19 cellular contexts compared by ENCODE assay signal in the genomic region with DNA sequence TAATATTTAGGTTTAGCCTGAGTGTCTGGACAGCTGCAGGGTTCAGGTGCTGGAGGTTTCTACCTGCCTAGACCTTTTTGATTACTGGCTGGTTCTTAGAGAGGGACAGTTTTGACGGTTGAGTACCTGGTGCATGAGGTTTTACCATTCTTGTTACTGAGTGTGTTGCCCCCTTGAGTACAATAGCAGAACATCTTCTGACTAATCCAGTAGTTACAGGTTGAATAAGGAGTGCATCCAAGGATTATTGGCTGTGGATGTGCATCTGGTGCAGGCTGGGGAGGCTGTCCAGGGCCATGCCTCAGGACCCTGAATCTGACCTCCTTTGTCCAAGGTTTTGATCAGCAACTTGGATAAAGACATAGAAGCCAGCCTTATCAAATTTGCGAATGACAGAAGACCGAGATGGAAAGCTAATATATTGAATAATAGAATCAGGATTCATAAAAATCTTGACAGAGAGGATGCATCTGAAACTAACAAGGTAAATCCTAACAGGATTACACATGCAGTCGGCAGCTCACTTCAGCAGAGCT. TPM values are rescaled to one million over a fixed set of nuclear protein-coding genes. Genes with fewer than 3 reads are reported as not detected.
DNase-seq lines count a peak whose midpoint lies in the region; TF ChIP-seq lines count a peak whose summit lies in the region.
"Had no signal": no experiment of that assay in that cellular context is flagged by ENCODE, and none has a peak within 500 bp of the region (broad histone marks: within the 10 kb centered on the region; RNA-seq: fewer than 3 reads in every experiment).

No MANE protein-coding gene starts in this region.

- no peaks in the 10 kb centered on the region for H3K36me3 Mint-ChIP-seq in MCF 10A (ENCODE audit: insufficient read depth, unreplicated experiment)

- intact Hi-C loops in MCF 10A (cut with micrococcal nuclease) = no loop called here
- intact Hi-C loops in breast epithelium (cut with DNase I; ENCODE audit: low total_unique reads) = no loop called here
- intact Hi-C loops in head of caudate nucleus (cut with DNase I) = no loop called here

- no peaks in the 10 kb centered on the region for H3K9me3 ChIP-seq in breast epithelium

- TF ChIP-seq POLR2A in breast epithelium (IDR thresholded peaks at IDR 0.05) = no peak

- H3K27ac Mint-ChIP-seq in MCF 10A (ENCODE audit: low read depth, unreplicated experiment) = no peak overlapping the region
- H3K27ac Mint-ChIP-seq: activated T-helper 1 cell treated with anti-CD3 and anti-CD28 coated beads, Interleukin-12 subunit alpha, Interleukin-12 subunit beta, Interleukin-2, Interleukin-4 antibody, amounts not matched to agents 30 ng/mL and 10 ng/mL and 1 ng/mL, durations not matched to agents 14 hours and 24 hours and 36 hours had no signal

- H3K27me3 Mint-ChIP-seq in MCF 10A (ENCODE audit: insufficient read depth, unreplicated experiment) = no peaks in the 10 kb centered on the region

- no peak overlapping the region for H3K4me3 Mint-ChIP-seq in MCF 10A (ENCODE audit: unreplicated experiment)
- H3K4me3 Mint-ChIP-seq: activated T-helper 1 cell treated with anti-CD3 and anti-CD28 coated beads, Interleukin-12 subunit alpha, Interleukin-12 subunit beta, Interleukin-2, Interleukin-4 antibody, amounts not matched to agents 30 ng/mL and 10 ng/mL and 1 ng/mL, durations not matched to agents 14 hours and 24 hours and 36 hours had no signal

- POLR2A ChIA-PET in MCF 10A (lab: Yijun Ruan, JAX) = no interaction called here

- no peaks in the 10 kb centered on the region for H3K36me3 ChIP-seq in breast epithelium

- DNase-seq in MCF 10A (ENCODE audit: unreplicated experiment) = no peak
- no peak for DNase-seq in breast epithelium (ENCODE audit: low spot score in 2 of 2)
- peak; percentile 93 for DNase-seq in SK-N-DZ (ENCODE audit: low spot score)
- no peak for DNase-seq in fibroblast of mammary gland (ENCODE audit: low read depth)
- DNase-seq in nucleus accumbens (lab: John Stamatoyannopoulos, UW) = no peak
- DNase-seq in head of caudate nucleus = no peak
- DNase-seq in GM19240 (ENCODE audit: insufficient read length, low spot score) = no peak
- DNase-seq in T1000 (lab: John Stamatoyannopoulos, UW) = no peak
- DNase-seq: activated CD4-positive, alpha-beta T cell treated with anti-CD3 and anti-CD28 coated beads, Interleukin-2, amount 50 U/mL, for 1 hour; dermis blood vessel endothelial cell; DND-41; foreskin melanocyte; HCEC 1CT; islet precursor cell; Karpas-422; OCI-M1; posterior cingulate gyrus had no signal

- no peaks in the 10 kb centered on the region for H3K4me1 ChIP-seq in breast epithelium

- H3K4me1 Mint-ChIP-seq in MCF 10A (ENCODE audit: insufficient read depth, unreplicated experiment) = peaks cover 5% of the 10 kb centered on the region

- peaks cover 8% of the 10 kb centered on the region for H3K9me3 Mint-ChIP-seq in MCF 10A (ENCODE audit: unreplicated experiment)

- H3K27me3 ChIP-seq in breast epithelium = no peaks in the 10 kb centered on the region

- TF ChIP-seq CTCF in MCF 10A (IDR thresholded peaks at IDR 0.05; ENCODE audit: unreplicated experiment) = peak; percentile 14
- no peak for TF ChIP-seq CTCF in breast epithelium (IDR thresholded peaks at IDR 0.05)
- TF ChIP-seq CTCF in fibroblast of mammary gland (conservative IDR thresholded peaks at IDR 0.05; ENCODE audit: control insufficient read depth, insufficient read depth, low read depth, low read length) = peak; percentile 4

- H3K27ac ChIP-seq in breast epithelium = no peak overlapping the region

- BruUV-seq in MCF 10A (replicated peaks; lab: Mats Ljungman, UMichigan) = no TSS peak

- CTCF ChIA-PET in MCF 10A (lab: Yijun Ruan, JAX) = no interaction called here

- H3K4me3 ChIP-seq in breast epithelium (no peak overlapping the region), fibroblast of mammary gland (ENCODE audit: control insufficient read depth, low read depth, low read length) (no peak overlapping the region)

RNA-seq across cellular contexts. Expression of gene PLPP4, which starts 23.1 kb away (rescaled TPM):
- total RNA-seq in MCF 10A (2022) = 0.86 and 1.3 TPM in 2 replicates
- not detected for total RNA-seq in breast epithelium
- 1.8 and 5.7 TPM in 2 replicates for polyA plus RNA-seq in SK-N-DZ (2014; cell fraction: cytosol; rRNA removed)
- polyA plus RNA-seq in SK-N-DZ (2014; cell fraction: nucleus; rRNA removed) = 0.98 and 2.2 TPM in 2 replicates
- total RNA-seq: activated T-helper 1 cell treated with anti-CD3 and anti-CD28 coated beads, Interleukin-12 subunit alpha, Interleukin-12 subunit beta, Interleukin-2, Interleukin-4 antibody, amounts not matched to agents 30 ng/mL and 10 ng/mL and 1 ng/mL, durations not matched to agents 14 hours and 24 hours and 36 hours; mononuclear cell had no signal

Comparison
In these comparisons a context has a peak if more than half of its experiments do, and no peak if none do; other contexts are left out.
1. CTCF ChIP-seq: peak in MCF 10A (single experiment) and fibroblast of mammary gland (single experiment); none in breast epithelium (0 of 3).